In the genomic region with DNA sequence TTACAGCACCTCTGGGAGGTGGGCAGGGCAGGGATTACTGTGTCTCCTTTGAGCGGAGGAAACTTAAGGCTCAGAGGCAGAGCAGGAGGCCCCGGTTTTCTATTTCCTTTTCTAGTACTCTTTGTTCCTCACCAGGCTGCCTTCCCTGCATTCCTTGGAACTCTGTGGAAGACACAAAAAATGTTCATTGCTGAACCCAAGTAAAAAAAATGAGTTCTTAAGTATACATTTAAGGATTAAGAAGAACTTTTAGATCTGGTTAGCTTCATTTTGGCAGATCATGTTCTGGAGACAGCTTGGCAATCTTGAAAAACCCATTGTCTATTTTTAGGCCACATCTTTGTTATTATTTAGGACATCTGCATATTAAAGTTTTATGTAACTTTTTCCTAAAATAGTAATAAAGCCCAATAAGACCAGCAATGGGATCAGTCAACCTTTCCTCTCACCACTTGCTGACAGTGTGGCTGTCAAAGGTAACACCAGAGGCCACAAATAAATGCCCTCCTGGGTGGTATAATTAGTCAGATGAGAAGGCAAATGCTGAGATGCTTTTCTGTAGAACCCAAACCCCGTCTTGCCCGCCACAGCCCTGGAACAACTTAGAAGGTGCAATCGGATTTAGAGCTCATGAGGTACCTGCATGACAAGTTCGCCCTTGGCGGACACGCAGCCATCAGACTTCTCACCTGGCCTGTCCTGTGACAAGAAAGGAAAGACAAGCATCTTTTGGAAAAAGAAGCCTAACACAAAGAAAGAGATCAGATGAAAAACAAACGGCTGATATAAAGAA, we compare ENCODE assay signal across 29 cellular contexts.
"Had no signal": no experiment of that assay in that cellular context is flagged by ENCODE, and none has a peak within 500 bp of the region (broad histone marks: within the 10 kb centered on the region; RNA-seq: fewer than 3 reads in every experiment).

No MANE protein-coding gene starts in this region.

- H3K4me1 Mint-ChIP-seq: immature natural killer cell had no signal

- H3K9me3 ChIP-seq: heart right ventricle, left ventricle myocardium inferior, lower lobe of right lung, neutrophil, pancreas, right lobe of liver, stomach, thoracic aorta, tibial nerve, upper lobe of left lung had no signal

- H3K27ac Mint-ChIP-seq: effector memory CD8-positive, alpha-beta T cell; immature natural killer cell; naive thymus-derived CD8-positive, alpha-beta T cell; nephron progenitor cell had no signal

- H3K27me3 ChIP-seq: neutrophil, pancreas, right lobe of liver, tibial nerve, upper lobe of left lung had no signal

- H3K4me1 ChIP-seq: foreskin keratinocyte, left ventricle myocardium inferior, pancreas, right lobe of liver had no signal

- H3K36me3 ChIP-seq: pancreas, right lobe of liver, stomach, thoracic aorta, tibial nerve, upper lobe of left lung had no signal

- H3K9me3 Mint-ChIP-seq: central memory CD8-positive, alpha-beta T cell; effector memory CD8-positive, alpha-beta T cell; immature natural killer cell; naive thymus-derived CD8-positive, alpha-beta T cell; nephron progenitor cell had no signal

- H3K27ac ChIP-seq: foreskin keratinocyte, heart right ventricle, left ventricle myocardium inferior, lower lobe of right lung, neutrophil, pancreas, right lobe of liver, tibial nerve, upper lobe of left lung had no signal

- H3K4me3 ChIP-seq: heart right ventricle, left ventricle myocardium inferior, lower lobe of right lung, pancreas, right lobe of liver, smooth muscle cell, stomach, thoracic aorta, tibial nerve, upper lobe of left lung had no signal

- H3K36me3 Mint-ChIP-seq: immature natural killer cell; naive thymus-derived CD8-positive, alpha-beta T cell had no signal

- ATAC-seq: effector memory CD8-positive, alpha-beta T cell; foreskin keratinocyte; heart right ventricle; left colon; lower lobe of right lung; naive thymus-derived CD8-positive, alpha-beta T cell; pancreas; right lobe of liver had no signal

- H3K4me3 Mint-ChIP-seq: central memory CD8-positive, alpha-beta T cell; effector memory CD8-positive, alpha-beta T cell; immature natural killer cell; naive thymus-derived CD8-positive, alpha-beta T cell; nephron progenitor cell had no signal

- H3K4me2 ChIP-seq: smooth muscle cell had no signal

- DNase-seq: cortex of kidney; effector memory CD8-positive, alpha-beta T cell; erythroblast; foreskin keratinocyte; glutamatergic neuron; heart right ventricle; hypothalamus; immature natural killer cell; islet precursor cell; kidney glomerular epithelial cell; left colon; left ventricle myocardium inferior; lower lobe of right lung; naive thymus-derived CD8-positive, alpha-beta T cell; nephron progenitor cell; pancreas; stimulated activated CD4-positive, alpha-beta T cell treated with anti-CD3 and anti-CD28 coated beads, Interleukin-12 subunit alpha, Interleukin-12 subunit beta, amount 100 ng/mL, for 4 hours; stimulated activated CD4-positive, alpha-beta T cell treated with anti-CD3 and anti-CD28 coated beads, Interleukin-1b, Interleukin-23, amount 100 ng/mL, for 48 hours; stimulated activated CD4-positive, alpha-beta T cell treated with anti-CD3 and anti-CD28 coated beads, Interleukin-4, amount 100 ng/mL, for 1 hour; stimulated activated CD8-positive, alpha-beta memory T cell treated with anti-CD3 and anti-CD28 coated beads, Interleukin-4, amount 100 ng/mL, for 48 hours; stimulated activated naive CD4-positive, alpha-beta T cell treated with Interleukin-2 at 50 U/mL for 16 hours; stomach; upper lobe of left lung had no signal
